ENCODE assay signal across 17 cellular contexts in genomic region chr13:97242755-97243497, GRCh38. TPM values are rescaled to one million over a fixed set of nuclear protein-coding genes. Genes with fewer than 3 reads are reported as not detected.
DNase-seq lines count a peak whose midpoint lies in the region; ATAC-seq, FAIRE-seq and TF ChIP-seq lines count a peak whose summit lies in the region.
"Had no signal": no experiment of that assay in that cellular context is flagged by ENCODE, and none has a peak within 500 bp of the region (broad histone marks: within the 10 kb centered on the region; RNA-seq: fewer than 3 reads in every experiment).

No MANE protein-coding gene starts in this region.

- no peaks in the 10 kb centered on the region for H3K9me3 Mint-ChIP-seq in central memory CD8-positive, alpha-beta T cell
- H3K9me3 Mint-ChIP-seq: activated CD4-positive, alpha-beta memory T cell treated with anti-CD3 and anti-CD28 coated beads for 36 hours; activated naive CD4-positive, alpha-beta T cell treated with anti-CD3 and anti-CD28 coated beads, Interleukin-2, amount 10 ng/mL, durations not matched to agents 7 days and 5 days; natural killer cell; T-helper 1 cell treated with Interleukin-12 subunit alpha and Interleukin-12 subunit beta and Interleukin-4 antibody, amounts not matched to agents 30 μg/mL and 1 μg/mL, for 36 hours had no signal

- ATAC-seq in central memory CD8-positive, alpha-beta T cell (replicated peaks; ENCODE audit: extremely low read depth, poor library complexity, severe bottlenecking) = no peak
- no peak for ATAC-seq in GM21619 (IDR thresholded peaks at IDR 0.05; ENCODE audit: unreplicated experiment)
- ATAC-seq: natural killer cell had no signal

- peak overlapping the region; percentile 44 for H3K27ac ChIP-seq in hepatocyte
- no peak overlapping the region for H3K27ac ChIP-seq in spleen

- peaks cover 24% of the 10 kb centered on the region for H4K20me1 ChIP-seq in hepatocyte (ENCODE audit: insufficient read depth, poor library complexity, severe bottlenecking)

- H3K27me3 Mint-ChIP-seq in central memory CD8-positive, alpha-beta T cell = no peaks in the 10 kb centered on the region
- H3K27me3 Mint-ChIP-seq: activated CD4-positive, alpha-beta memory T cell treated with anti-CD3 and anti-CD28 coated beads for 36 hours; activated naive CD4-positive, alpha-beta T cell treated with anti-CD3 and anti-CD28 coated beads, Interleukin-2, amount 10 ng/mL, durations not matched to agents 7 days and 5 days had no signal

- no peaks in the 10 kb centered on the region for H3K9me2 ChIP-seq in hepatocyte (replicated peaks; ENCODE audit: insufficient read depth)

- H3K27me3 ChIP-seq in hepatocyte (no peaks in the 10 kb centered on the region), spleen (replicated peaks in 1 of 7) (peaks cover 0 to 39% (median 0%) of the 10 kb centered on the region in 7 donors)

- H2AFZ ChIP-seq in hepatocyte = no peak overlapping the region

- H3K4me2 ChIP-seq in hepatocyte = no peak overlapping the region

- no peak for TF ChIP-seq POLR2A in spleen (IDR thresholded peaks at IDR 0.05)

- H3K36me3 Mint-ChIP-seq in central memory CD8-positive, alpha-beta T cell (ENCODE audit: insufficient read depth) = peaks cover 5% of the 10 kb centered on the region
- H3K36me3 Mint-ChIP-seq: activated CD4-positive, alpha-beta memory T cell treated with anti-CD3 and anti-CD28 coated beads for 36 hours; activated naive CD4-positive, alpha-beta T cell treated with anti-CD3 and anti-CD28 coated beads, Interleukin-2, amount 10 ng/mL, durations not matched to agents 7 days and 5 days; natural killer cell had no signal

- intact Hi-C loops in spleen (cut with DNase I; ENCODE audit: low total_unique reads) = no loop called here

- H3K4me3 ChIP-seq in hepatocyte (no peak overlapping the region), spleen (no peak overlapping the region)

- no peak for DNase-seq in central memory CD8-positive, alpha-beta T cell (ENCODE audit: low spot score in 2 of 2)
- DNase-seq in hepatocyte (ENCODE audit: low spot score) (no peak), pons (ENCODE audit: low spot score) (peak; percentile 94), spleen (no peak)
- DNase-seq in activated T-cell treated with anti-CD3 and anti-CD28 coated beads, Interleukin-2, amount 50 U/mL, for 48 hours = no peak
- no peak for DNase-seq in effector CD4-positive, alpha-beta T cell
- DNase-seq: activated CD4-positive, alpha-beta memory T cell treated with anti-CD3 and anti-CD28 coated beads for 36 hours; activated naive CD4-positive, alpha-beta T cell treated with anti-CD3 and anti-CD28 coated beads, Interleukin-2, amount 10 ng/mL, durations not matched to agents 7 days and 5 days; DMS153; Kasumi-1; natural killer cell; NCI-H2107; stimulated activated CD4-positive, alpha-beta T cell treated with anti-CD3 and anti-CD28 coated beads, Interleukin-15, amount 100 ng/mL, for 24 hours; stimulated activated CD8-positive, alpha-beta memory T cell treated with anti-CD3 and anti-CD28 coated beads, Interleukin-4, amount 100 ng/mL, for 48 hours had no signal

- peak overlapping the region; percentile 39 for H3K27ac Mint-ChIP-seq in central memory CD8-positive, alpha-beta T cell (ENCODE audit: low read depth)
- H3K27ac Mint-ChIP-seq: activated CD4-positive, alpha-beta memory T cell treated with anti-CD3 and anti-CD28 coated beads for 36 hours; activated naive CD4-positive, alpha-beta T cell treated with anti-CD3 and anti-CD28 coated beads, Interleukin-2, amount 10 ng/mL, durations not matched to agents 7 days and 5 days; T-helper 1 cell treated with Interleukin-12 subunit alpha and Interleukin-12 subunit beta and Interleukin-4 antibody, amounts not matched to agents 30 μg/mL and 1 μg/mL, for 36 hours had no signal

- peaks cover 82% of the 10 kb centered on the region for H3K79me2 ChIP-seq in hepatocyte

- WGBS in hepatocyte (ENCODE audit: low lambda C conversion rate, missing lambda C conversion rate) = 90% methylated on average over 13 of the region's 13 CpGs
- WGBS in spleen, 5 donors = 93 to 98% (median 96%) methylated on average over 13 of the region's 13 CpGs

- TF ChIP-seq CTCF in hepatocyte (IDR thresholded peaks at IDR 0.05; ENCODE audit: poor library complexity) = no peak
- TF ChIP-seq CTCF in spleen (IDR thresholded peaks at IDR 0.05 in 8 of 11, conservative IDR thresholded peaks at IDR 0.05 in 3 of 11) = no peak

- H3K4me3 Mint-ChIP-seq in central memory CD8-positive, alpha-beta T cell = no peak overlapping the region
- H3K4me3 Mint-ChIP-seq: activated CD4-positive, alpha-beta memory T cell treated with anti-CD3 and anti-CD28 coated beads for 36 hours; activated naive CD4-positive, alpha-beta T cell treated with anti-CD3 and anti-CD28 coated beads, Interleukin-2, amount 10 ng/mL, durations not matched to agents 7 days and 5 days; natural killer cell; T-helper 1 cell treated with Interleukin-12 subunit alpha and Interleukin-12 subunit beta and Interleukin-4 antibody, amounts not matched to agents 30 μg/mL and 1 μg/mL, for 36 hours had no signal

- no peaks in the 10 kb centered on the region for H3K9me3 ChIP-seq in hepatocyte (ENCODE audit: low read depth)
- no peaks in the 10 kb centered on the region for H3K9me3 ChIP-seq in spleen

- peaks cover 66% of the 10 kb centered on the region for H3K4me1 ChIP-seq in hepatocyte (ENCODE audit: insufficient read depth)
- peaks cover 11 to 84% (median 36%) of the 10 kb centered on the region in 6 donors for H3K4me1 ChIP-seq in spleen

- H3K4me1 Mint-ChIP-seq in central memory CD8-positive, alpha-beta T cell = peaks cover 59% of the 10 kb centered on the region

- peak; percentile 93 for FAIRE-seq in A204.1 (lab: Jason Lieb, UNC)

- H3K36me3 ChIP-seq in hepatocyte (replicated peaks; ENCODE audit: insufficient read depth, low read depth) = no peaks in the 10 kb centered on the region
- H3K36me3 ChIP-seq in spleen = no peaks in the 10 kb centered on the region

RNA-seq across cellular contexts. Expression of gene MBNL2, which starts 20.8 kb away (rescaled TPM):
- total RNA-seq in hepatocyte (96.8 and 97.9 TPM in 2 replicates), spleen (10 to 100 TPM; 28.2 to 56.3 (median 40.4) TPM)
- polyA plus RNA-seq in hepatocyte (27.4 and 33.8 TPM in 2 replicates), spleen (1 to 10 TPM; 7.0 to 7.7 (median 7.4) TPM)
